Comparison of ENCODE assay signal across 14 cellular contexts in the genomic region with DNA sequence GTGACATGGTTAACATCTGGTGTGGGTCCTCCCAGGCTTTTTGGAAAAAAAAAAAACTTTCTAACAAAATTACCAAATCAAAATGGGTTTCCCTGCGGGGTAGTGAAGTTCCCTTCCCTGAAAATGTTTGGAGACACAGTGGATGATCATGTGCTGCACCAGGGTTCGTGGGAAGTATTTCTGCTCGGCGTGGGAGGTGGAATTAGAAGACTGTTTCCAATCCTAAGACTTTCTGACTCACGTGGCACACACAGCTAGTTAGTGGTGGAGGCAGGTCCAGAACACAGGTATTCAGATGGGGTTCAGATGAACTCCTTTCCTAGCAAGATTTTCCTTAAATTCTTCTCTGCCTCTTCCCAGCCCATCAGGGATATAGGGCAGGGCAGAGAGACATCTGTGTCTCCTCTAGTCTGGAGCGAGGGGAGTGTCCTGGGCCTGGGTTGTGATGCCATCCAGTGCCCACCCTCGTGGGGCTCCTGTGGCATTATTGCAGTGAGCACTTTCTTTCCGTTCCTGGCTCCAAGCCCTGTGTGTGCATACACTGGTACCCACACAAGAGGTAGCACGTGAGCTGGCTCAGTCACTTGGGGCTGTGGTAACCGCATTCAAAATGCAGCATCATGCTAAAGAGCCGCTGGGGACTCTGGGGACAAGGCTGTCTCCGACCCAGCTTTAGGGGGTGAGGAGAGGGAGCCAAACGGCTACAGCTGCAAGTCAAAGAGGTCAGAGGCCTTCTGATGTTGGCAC. TPM values are rescaled to one million over a fixed set of nuclear protein-coding genes. Genes with fewer than 3 reads are reported as not detected.
DNase-seq lines count a peak whose midpoint lies in the region; ATAC-seq and TF ChIP-seq lines count a peak whose summit lies in the region.
"Had no signal": no experiment of that assay in that cellular context is flagged by ENCODE, and none has a peak within 500 bp of the region (broad histone marks: within the 10 kb centered on the region; RNA-seq: fewer than 3 reads in every experiment).

No MANE protein-coding gene starts in this region.

- no peak for TF ChIP-seq CTCF in fibroblast of mammary gland (conservative IDR thresholded peaks at IDR 0.05; ENCODE audit: control insufficient read depth, insufficient read depth, low read depth, low read length)

- peaks cover 16% of the 10 kb centered on the region for H3K36me3 Mint-ChIP-seq in activated naive CD8-positive, alpha-beta T cell
- peaks cover 15% of the 10 kb centered on the region for H3K36me3 Mint-ChIP-seq in activated naive CD8-positive, alpha-beta T cell treated with anti-CD3 and anti-CD28 coated beads for 36 hours
- H3K36me3 Mint-ChIP-seq in stimulated activated effector memory CD8-positive, alpha-beta T cell treated with anti-CD3 and anti-CD28 coated beads, Interleukin-12 subunit alpha, Interleukin-12 subunit beta, amount 100 ng/mL, for 72 hours = no peaks in the 10 kb centered on the region

- ATAC-seq in HG03469 (IDR thresholded peaks at IDR 0.05; ENCODE audit: unreplicated experiment) (peak; percentile 34), GM19023 (IDR thresholded peaks at IDR 0.05; ENCODE audit: unreplicated experiment) (no peak), GM18909 (IDR thresholded peaks at IDR 0.05; ENCODE audit: poor library complexity, unreplicated experiment) (no peak), HG03520 (IDR thresholded peaks at IDR 0.05; ENCODE audit: unreplicated experiment) (no peak)
- ATAC-seq in stimulated activated effector memory CD8-positive, alpha-beta T cell treated with anti-CD3 and anti-CD28 coated beads, Interleukin-12 subunit alpha, Interleukin-12 subunit beta, amount 100 ng/mL, for 72 hours = no peak
- ATAC-seq: body of pancreas, right cardiac atrium had no signal

- H3K4me1 Mint-ChIP-seq in activated naive CD8-positive, alpha-beta T cell (ENCODE audit: low read depth) = peaks cover 32% of the 10 kb centered on the region
- H3K4me1 Mint-ChIP-seq in activated naive CD8-positive, alpha-beta T cell treated with anti-CD3 and anti-CD28 coated beads for 36 hours = peaks cover 49% of the 10 kb centered on the region
- H3K4me1 Mint-ChIP-seq in stimulated activated effector memory CD8-positive, alpha-beta T cell treated with anti-CD3 and anti-CD28 coated beads, Interleukin-12 subunit alpha, Interleukin-12 subunit beta, amount 100 ng/mL, for 72 hours = peaks cover 50% of the 10 kb centered on the region

- H3K4me3 Mint-ChIP-seq in activated naive CD8-positive, alpha-beta T cell = no peak overlapping the region
- no peak overlapping the region for H3K4me3 Mint-ChIP-seq in activated naive CD8-positive, alpha-beta T cell treated with anti-CD3 and anti-CD28 coated beads for 36 hours
- no peak overlapping the region for H3K4me3 Mint-ChIP-seq in stimulated activated effector memory CD8-positive, alpha-beta T cell treated with anti-CD3 and anti-CD28 coated beads, Interleukin-12 subunit alpha, Interleukin-12 subunit beta, amount 100 ng/mL, for 72 hours

- no peak for DNase-seq in activated naive CD8-positive, alpha-beta T cell treated with anti-CD3 and anti-CD28 coated beads for 36 hours
- DNase-seq in fibroblast of mammary gland (ENCODE audit: low read depth) = peak; percentile 10
- DNase-seq in stimulated activated effector memory CD8-positive, alpha-beta T cell treated with anti-CD3 and anti-CD28 coated beads, Interleukin-12 subunit alpha, Interleukin-12 subunit beta, amount 100 ng/mL, for 72 hours (ENCODE audit: low spot score in 2 of 2) = no peak
- DNase-seq: body of pancreas; NK-92 treated with Interleukin-12 subunit alpha and Interleukin-12 subunit beta, amount 100 ng/mL, for 24 hours; right cardiac atrium; SHP77 treated with DMSO at 0.1 percent for 48 hours; stimulated activated CD4-positive, alpha-beta T cell treated with anti-CD3 and anti-CD28 coated beads, Interleukin-4, amount 100 ng/mL, for 1 hour; T-helper 9 cell had no signal

- no peaks in the 10 kb centered on the region for H3K27me3 Mint-ChIP-seq in activated naive CD8-positive, alpha-beta T cell
- H3K27me3 Mint-ChIP-seq in activated naive CD8-positive, alpha-beta T cell treated with anti-CD3 and anti-CD28 coated beads for 36 hours = no peaks in the 10 kb centered on the region

- H3K27ac Mint-ChIP-seq in activated naive CD8-positive, alpha-beta T cell = peak overlapping the region; percentile 46
- H3K27ac Mint-ChIP-seq in activated naive CD8-positive, alpha-beta T cell treated with anti-CD3 and anti-CD28 coated beads for 36 hours = no peak overlapping the region
- H3K27ac Mint-ChIP-seq in stimulated activated effector memory CD8-positive, alpha-beta T cell treated with anti-CD3 and anti-CD28 coated beads, Interleukin-12 subunit alpha, Interleukin-12 subunit beta, amount 100 ng/mL, for 72 hours = no peak overlapping the region

- H3K4me3 ChIP-seq in fibroblast of mammary gland (ENCODE audit: control insufficient read depth, low read depth, low read length) = no peak overlapping the region
- H3K4me3 ChIP-seq: body of pancreas had no signal

- no peaks in the 10 kb centered on the region for H3K9me3 Mint-ChIP-seq in activated naive CD8-positive, alpha-beta T cell (ENCODE audit: low read depth)
- no peaks in the 10 kb centered on the region for H3K9me3 Mint-ChIP-seq in activated naive CD8-positive, alpha-beta T cell treated with anti-CD3 and anti-CD28 coated beads for 36 hours
- H3K9me3 Mint-ChIP-seq in stimulated activated effector memory CD8-positive, alpha-beta T cell treated with anti-CD3 and anti-CD28 coated beads, Interleukin-12 subunit alpha, Interleukin-12 subunit beta, amount 100 ng/mL, for 72 hours = no peaks in the 10 kb centered on the region

RNA-seq across cellular contexts. Expression of a gene that starts 27.5 kb away (rescaled TPM):
- total RNA-seq in activated naive CD8-positive, alpha-beta T cell treated with anti-CD3 and anti-CD28 coated beads for 36 hours = 1 to 10 TPM; 6.9 to 8.0 TPM
